8 cellular contexts compared by ENCODE assay signal in genomic region chr20:37385176-37385575, GRCh38. TPM values are rescaled to one million over a fixed set of nuclear protein-coding genes. Genes with fewer than 3 reads are reported as not detected.
DNase-seq lines count a peak whose midpoint lies in the region; ATAC-seq and TF ChIP-seq lines count a peak whose summit lies in the region.
"Had no signal": no experiment of that assay in that cellular context is flagged by ENCODE, and none has a peak within 500 bp of the region (broad histone marks: within the 10 kb centered on the region; RNA-seq: fewer than 3 reads in every experiment).

No MANE protein-coding gene starts in this region.

- H3K9me3 ChIP-seq in CD8-positive, alpha-beta memory T cell (ENCODE audit: low read length) = no peaks in the 10 kb centered on the region
- no peaks in the 10 kb centered on the region for H3K9me3 ChIP-seq in testis
- H3K9me3 ChIP-seq in mucosa of descending colon = no peaks in the 10 kb centered on the region

- no peaks in the 10 kb centered on the region for H3K27me3 Mint-ChIP-seq in CD8-positive, alpha-beta memory T cell
- H3K27me3 Mint-ChIP-seq in HFFc6 (ENCODE audit: insufficient read depth) (peaks cover 3% of the 10 kb centered on the region), nephron progenitor cell (ENCODE audit: low read depth, poor library complexity) (peaks cover 2% of the 10 kb centered on the region)
- peaks cover 4% of the 10 kb centered on the region for H3K27me3 Mint-ChIP-seq in activated naive CD8-positive, alpha-beta T cell treated with anti-CD3 and anti-CD28 coated beads, Interleukin-2, amount 50 U/mL, for 24 hours

- H3K27me3 ChIP-seq in CD8-positive, alpha-beta memory T cell (ENCODE audit: insufficient read depth, low read length, poor library complexity, severe bottlenecking) = no peaks in the 10 kb centered on the region
- no peaks in the 10 kb centered on the region for H3K27me3 ChIP-seq in testis

- H3K27ac ChIP-seq in CD8-positive, alpha-beta memory T cell (ENCODE audit: low read depth, low read length) = no peak overlapping the region
- peak overlapping the region in 1 of 2 donors; percentile 64 for H3K27ac ChIP-seq in testis

- ATAC-seq in activated naive CD8-positive, alpha-beta T cell treated with anti-CD3 and anti-CD28 coated beads, Interleukin-2, amount 50 U/mL, for 24 hours = no peak
- ATAC-seq in mucosa of descending colon = no peak

- CTCF ChIA-PET in CD8-positive, alpha-beta memory T cell (lab: Charles Lee) = interaction anchor here (0.9 to 1.9 kb wide), 9 partner anchors 11 to 142 kb away, joined by 3 to 9 read pairs (median 4); partner anchors contain the start of gene BLCAP

- no peak for TF ChIP-seq CTCF in HFFc6 (IDR thresholded peaks at IDR 0.05)
- no peak for TF ChIP-seq CTCF in nephron progenitor cell (IDR thresholded peaks at IDR 0.05)
- TF ChIP-seq CTCF in testis (IDR thresholded peaks at IDR 0.05) = no peak
- TF ChIP-seq CTCF in mucosa of descending colon (IDR thresholded peaks at IDR 0.05) = no peak

- no peaks in the 10 kb centered on the region for H3K36me3 ChIP-seq in CD8-positive, alpha-beta memory T cell (ENCODE audit: insufficient read depth, low read length)
- H3K36me3 ChIP-seq in testis (ENCODE audit: low read depth, missing control alignments) (no peaks in the 10 kb centered on the region), mucosa of descending colon (ENCODE audit: low read depth) (no peaks in the 10 kb centered on the region)

- intact Hi-C loops in testis (cut with DNase I; ENCODE audit: low total_unique reads) = loop anchor here (10.0 kb wide), 1 partner anchor 100 kb away; the partner anchor contains the start of gene MANBAL
- intact Hi-C loops in mucosa of descending colon (cut with DNase I, micrococcal nuclease) = loop anchor here (5.0 to 10.0 kb wide), 4 partner anchors 103 to 150 kb away; partner anchors contain the start of genes BLCAP (in 1 of the 2), GHRH (in 1 of the 2) and NNAT (in 1 of the 2)
- intact Hi-C loops in head of caudate nucleus (cut with DNase I) = loop anchor here (10.0 kb wide), 1 partner anchor 190 kb away; no protein-coding TSS in a partner anchor

- peak overlapping the region; percentile 34 for H3K4me3 ChIP-seq in CD8-positive, alpha-beta memory T cell (ENCODE audit: low read length)
- H3K4me3 ChIP-seq in testis = peak overlapping the region in 1 of 2 donors; percentile 47
- H3K4me3 ChIP-seq in mucosa of descending colon = no peak overlapping the region

- H3K4me3 Mint-ChIP-seq in CD8-positive, alpha-beta memory T cell = peak overlapping the region in 6 of 7 donors; percentile 78 to 90 (median 82)
- H3K4me3 Mint-ChIP-seq in HFFc6 (peak overlapping the region; percentile 25; the same call in 1 of the 2 replicates), nephron progenitor cell (peak overlapping the region; percentile 69)
- peak overlapping the region; percentile 65 for H3K4me3 Mint-ChIP-seq in activated naive CD8-positive, alpha-beta T cell treated with anti-CD3 and anti-CD28 coated beads, Interleukin-2, amount 50 U/mL, for 24 hours
- H3K4me3 Mint-ChIP-seq: mesothelial cell of epicardium had no signal

- POLR2A ChIA-PET in CD8-positive, alpha-beta memory T cell (lab: Charles Lee) = no interaction called here

- peak overlapping the region in 5 of 8 donors; percentile 55 to 90 (median 82) for H3K27ac Mint-ChIP-seq in CD8-positive, alpha-beta memory T cell
- H3K27ac Mint-ChIP-seq in HFFc6 (peak overlapping the region; percentile 68), nephron progenitor cell (peak overlapping the region; percentile 15)
- H3K27ac Mint-ChIP-seq in activated naive CD8-positive, alpha-beta T cell treated with anti-CD3 and anti-CD28 coated beads, Interleukin-2, amount 50 U/mL, for 24 hours = no peak overlapping the region
- H3K27ac Mint-ChIP-seq: mesothelial cell of epicardium had no signal

- H3K9me3 Mint-ChIP-seq in CD8-positive, alpha-beta memory T cell = no peaks in the 10 kb centered on the region
- H3K9me3 Mint-ChIP-seq in HFFc6 (no peaks in the 10 kb centered on the region), nephron progenitor cell (no peaks in the 10 kb centered on the region)
- H3K9me3 Mint-ChIP-seq in activated naive CD8-positive, alpha-beta T cell treated with anti-CD3 and anti-CD28 coated beads, Interleukin-2, amount 50 U/mL, for 24 hours = no peaks in the 10 kb centered on the region
- H3K9me3 Mint-ChIP-seq: mesothelial cell of epicardium had no signal

- H3K36me3 Mint-ChIP-seq in CD8-positive, alpha-beta memory T cell = no peaks in the 10 kb centered on the region
- peaks cover 5% of the 10 kb centered on the region for H3K36me3 Mint-ChIP-seq in HFFc6 (ENCODE audit: low read depth)
- no peaks in the 10 kb centered on the region for H3K36me3 Mint-ChIP-seq in activated naive CD8-positive, alpha-beta T cell treated with anti-CD3 and anti-CD28 coated beads, Interleukin-2, amount 50 U/mL, for 24 hours (ENCODE audit: low read depth)
- peaks cover 26% of the 10 kb centered on the region for H3K36me3 Mint-ChIP-seq in nephron progenitor cell (ENCODE audit: low read depth)

- peaks cover 5% of the 10 kb centered on the region for H3K4me1 ChIP-seq in CD8-positive, alpha-beta memory T cell (ENCODE audit: insufficient read depth, low read length)
- H3K4me1 ChIP-seq in testis (peaks cover 13% of the 10 kb centered on the region), mucosa of descending colon (ENCODE audit: low read depth) (peaks cover 10% of the 10 kb centered on the region)

- no peak for TF ChIP-seq POLR2A in testis (IDR thresholded peaks at IDR 0.05)

- H3K4me1 Mint-ChIP-seq in CD8-positive, alpha-beta memory T cell = peaks cover 5 to 7% (median 6%) of the 10 kb centered on the region in 3 donors
- H3K4me1 Mint-ChIP-seq in HFFc6 (ENCODE audit: low read depth) (peaks cover 21% of the 10 kb centered on the region), nephron progenitor cell (peaks cover 6% of the 10 kb centered on the region)
- peaks cover 18% of the 10 kb centered on the region for H3K4me1 Mint-ChIP-seq in activated naive CD8-positive, alpha-beta T cell treated with anti-CD3 and anti-CD28 coated beads, Interleukin-2, amount 50 U/mL, for 24 hours

- DNase-seq in CD8-positive, alpha-beta memory T cell = no peak
- no peak for DNase-seq in HFFc6
- DNase-seq in activated naive CD8-positive, alpha-beta T cell treated with anti-CD3 and anti-CD28 coated beads, Interleukin-2, amount 50 U/mL, for 24 hours = no peak
- DNase-seq in nephron progenitor cell = no peak
- DNase-seq in testis = no peak
- DNase-seq in mucosa of descending colon = no peak
- DNase-seq in head of caudate nucleus = no peak

- 46 to 71% methylated on average over 17 of the region's 17 CpGs for WGBS in testis, 2 donors

RNA-seq across cellular contexts. Expression of gene SRC, which starts 39.2 kb away (rescaled TPM):
- 1 to 10 TPM; 2.4 to 2.7 TPM for total RNA-seq in CD8-positive, alpha-beta memory T cell
- polyA plus RNA-seq in CD8-positive, alpha-beta memory T cell = 1.2 TPM
- 10 to 100 TPM; 22.0 to 35.6 (median 24.6) TPM for total RNA-seq in HFFc6 (2021; fragmentation: NEBNext Ultra II Directional; extraction: Animal tissue kit (Norgen Biotek cat#: 25700))
- total RNA-seq in testis (100 to 1,000 TPM; 143 to 179 TPM), mucosa of descending colon (100 to 1,000 TPM; 111 to 155 (median 132) TPM)
- polyA plus RNA-seq in testis (ENCODE audit: insufficient read depth, low read depth, low replicate concordance) = 90.3 TPM

Comparison
In these comparisons a context has a peak if more than half of its experiments do, and no peak if none do; other contexts are left out.
1. H3K4me3 Mint-ChIP-seq: peak in every context shown above with its lines; median percentile 82 in CD8-positive, alpha-beta memory T cell; 69 in nephron progenitor cell; 65 in activated naive CD8-positive, alpha-beta T cell treated with anti-CD3 and anti-CD28 coated beads, Interleukin-2, amount 50 U/mL, for 24 hours; 25 in HFFc6.
2. RNA of gene SRC, which starts 39.2 kb away (total RNA-seq): 143 to 179 TPM in testis, 111 to 155 TPM in mucosa of descending colon and 22.0 to 35.6 TPM in HFFc6; 2.4 to 2.7 TPM in CD8-positive, alpha-beta memory T cell; every median in the first group is over 4 times any median in the second.